In the genomic region with DNA sequence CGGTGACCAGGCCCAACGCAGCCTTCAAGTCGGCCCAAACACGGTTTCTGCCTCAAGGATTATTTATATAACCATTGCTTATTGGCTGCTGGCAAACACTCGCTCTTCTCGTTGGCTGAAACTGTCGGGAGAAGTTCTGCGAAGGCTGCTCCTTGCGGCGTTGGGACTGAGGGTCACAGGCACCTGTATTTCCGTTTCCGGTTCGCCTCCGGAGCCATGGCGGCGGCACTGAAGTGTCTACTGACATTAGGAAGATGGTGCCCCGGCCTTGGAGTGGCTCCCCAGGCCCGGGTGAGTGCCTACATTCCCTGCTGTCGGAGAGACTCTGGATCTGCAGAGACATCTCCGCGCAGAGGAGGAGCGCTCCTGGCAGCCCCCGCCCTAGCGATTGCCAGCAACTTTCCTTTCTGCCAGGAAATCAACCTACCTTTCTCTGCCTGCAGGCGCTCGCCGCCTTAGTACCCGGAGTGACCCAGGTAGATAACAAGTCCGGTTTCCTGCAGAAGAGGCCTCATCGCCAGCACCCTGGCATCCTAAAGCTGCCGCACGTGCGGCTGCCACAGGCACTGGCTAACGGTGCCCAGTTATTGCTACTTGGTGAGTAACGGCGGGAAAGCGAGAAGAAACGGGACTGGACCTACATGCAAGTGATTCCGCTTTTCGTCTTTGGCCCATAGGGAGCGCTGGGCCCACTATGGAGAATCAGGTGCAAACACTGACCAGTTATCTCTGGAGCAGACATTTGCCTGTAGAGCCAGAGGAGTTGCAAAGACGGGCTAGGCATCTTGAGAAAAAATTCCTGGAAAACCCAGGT, we compare ENCODE assay signal across 1 cellular context.
TF ChIP-seq lines count a peak whose summit lies in the region.

A gene with protein sequence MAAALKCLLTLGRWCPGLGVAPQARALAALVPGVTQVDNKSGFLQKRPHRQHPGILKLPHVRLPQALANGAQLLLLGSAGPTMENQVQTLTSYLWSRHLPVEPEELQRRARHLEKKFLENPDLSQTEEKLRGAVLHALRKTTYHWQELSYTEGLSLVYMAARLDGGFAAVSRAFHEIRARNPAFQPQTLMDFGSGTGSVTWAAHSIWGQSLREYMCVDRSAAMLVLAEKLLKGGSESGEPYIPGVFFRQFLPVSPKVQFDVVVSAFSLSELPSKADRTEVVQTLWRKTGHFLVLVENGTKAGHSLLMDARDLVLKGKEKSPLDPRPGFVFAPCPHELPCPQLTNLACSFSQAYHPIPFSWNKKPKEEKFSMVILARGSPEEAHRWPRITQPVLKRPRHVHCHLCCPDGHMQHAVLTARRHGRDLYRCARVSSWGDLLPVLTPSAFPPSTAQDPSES (plus strand): TSS at position 194 of the 814 bp plus-strand sequence. CDS start 23 bp downstream, at position 217.

TF ChIP-seq in A549, 52 proteins besides CTCF, POLR2A, EP300 and RAD21 (continued from another document):
- TF ChIP-seq KDM5A (IDR thresholded peaks at IDR 0.05): peak; percentile 96
